In the genomic region with DNA sequence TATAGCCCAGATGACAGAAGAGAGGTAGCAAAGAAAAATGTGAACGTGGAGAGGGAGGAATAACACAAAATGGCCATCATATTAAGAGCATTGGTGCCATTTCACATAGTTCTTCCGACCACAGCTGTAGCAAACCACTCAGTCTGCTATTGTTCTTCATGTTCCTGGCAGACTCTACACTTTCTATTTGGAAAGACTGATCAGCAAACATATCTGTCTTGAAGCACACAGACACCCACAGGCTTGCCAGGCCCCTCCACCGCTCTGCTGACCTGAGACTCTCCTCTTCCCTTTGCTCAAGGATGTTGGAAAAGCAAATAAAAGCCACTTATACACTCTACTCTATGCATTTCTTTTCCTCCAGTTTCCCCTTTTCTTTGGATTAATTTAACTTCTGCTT, we compare ENCODE assay signal across 20 cellular contexts.
DNase-seq lines count a peak whose midpoint lies in the region; FAIRE-seq and TF ChIP-seq lines count a peak whose summit lies in the region.
"Had no signal": no experiment of that assay in that cellular context is flagged by ENCODE, and none has a peak within 500 bp of the region (broad histone marks: within the 10 kb centered on the region; RNA-seq: fewer than 3 reads in every experiment).

No MANE protein-coding gene starts in this region.

- no peak overlapping the region for H3K9ac ChIP-seq in endothelial cell of umbilical vein (replicated peaks; ENCODE audit: extremely low read depth, insufficient read depth, low read length)
- H3K9ac ChIP-seq: neural progenitor cell had no signal

- H2AFZ ChIP-seq in endothelial cell of umbilical vein (ENCODE audit: low read depth, low read length) = no peak overlapping the region
- H2AFZ ChIP-seq: neural progenitor cell had no signal

- TF ChIP-seq POLR2A in endothelial cell of umbilical vein (IDR thresholded peaks at IDR 0.05; ENCODE audit: low read depth, low read length) = no peak

- H3K4me3 ChIP-seq in AG10803 (ENCODE audit: low read length) (no peak overlapping the region), SJCRH30 (no peak overlapping the region), endothelial cell of umbilical vein (replicated peaks in 1 of 3; ENCODE audit: insufficient read depth in 1 of 3, low read depth in 1 of 3, low read length in 3 of 3) (no peak overlapping the region)
- H3K4me3 ChIP-seq: breast epithelium, neural progenitor cell, skin epidermis, tibial nerve had no signal

- H3K9me3 ChIP-seq in SJCRH30 (replicated peaks) = no peaks in the 10 kb centered on the region
- no peaks in the 10 kb centered on the region for H3K9me3 ChIP-seq in endothelial cell of umbilical vein (replicated peaks; ENCODE audit: control insufficient read depth, insufficient read depth, low read length)
- H3K9me3 ChIP-seq: breast epithelium, tibial nerve had no signal

- CTCF ChIA-PET in endothelial cell of umbilical vein (lab: Charles Lee) = interaction anchor here (1.4 to 4.0 kb wide), 2 partner anchors 27 to 197 kb away, joined by 3 to 24 read pairs; no protein-coding TSS in a partner anchor

- dilution Hi-C loops in endothelial cell of umbilical vein (cut with MboI; ENCODE audit: extremely low pct_ligation_motif_present, low sequenced_read_pairs) = no loop called here

- H3K79me2 ChIP-seq in endothelial cell of umbilical vein (ENCODE audit: control insufficient read depth, insufficient read depth, low read length) = peaks cover 3% of the 10 kb centered on the region

- TF ChIP-seq CTCF in AG10803 (conservative IDR thresholded peaks at IDR 0.05; ENCODE audit: low read length) (no peak), endothelial cell of umbilical vein (IDR thresholded peaks at IDR 0.05; ENCODE audit: extremely low read depth in 1 of 2, insufficient read depth in 1 of 2, low read depth in 1 of 2, low read length in 2 of 2) (no peak)

- H3K36me3 ChIP-seq in SJCRH30 (no peaks in the 10 kb centered on the region), endothelial cell of umbilical vein (ENCODE audit: control insufficient read depth in 2 of 2, extremely low read depth in 1 of 2, insufficient read depth in 2 of 2, low read length in 2 of 2) (no peaks in the 10 kb centered on the region)
- H3K36me3 ChIP-seq: breast epithelium, neural progenitor cell, tibial nerve had no signal

- no peak for FAIRE-seq in endothelial cell of umbilical vein (lab: Jason Lieb, UNC)
- FAIRE-seq: GM19239 had no signal

- no peaks in the 10 kb centered on the region for H3K27me3 ChIP-seq in SJCRH30
- H3K27me3 ChIP-seq in endothelial cell of umbilical vein (ENCODE audit: control insufficient read depth in 2 of 2, insufficient read depth in 2 of 2, low read length in 2 of 2) = no peaks in the 10 kb centered on the region
- H3K27me3 ChIP-seq: breast epithelium, neural progenitor cell, tibial nerve had no signal

- H3K4me1 ChIP-seq in SJCRH30 = peaks cover 51% of the 10 kb centered on the region
- peaks cover 15% of the 10 kb centered on the region for H3K4me1 ChIP-seq in endothelial cell of umbilical vein (ENCODE audit: control insufficient read depth, extremely low read depth, insufficient read depth, low read length)

- intact Hi-C loops in endothelial cell of umbilical vein (cut with micrococcal nuclease) = loop anchor here (10.0 kb wide), 1 partner anchor 693 kb away; no protein-coding TSS in a partner anchor

- H3K27ac ChIP-seq in SJCRH30 = peak overlapping the region; percentile 88
- no peak overlapping the region for H3K27ac ChIP-seq in endothelial cell of umbilical vein (ENCODE audit: insufficient read depth, low read depth, low read length)
- H3K27ac ChIP-seq: breast epithelium, neural progenitor cell, skin epidermis, tibial nerve had no signal

- BruUV-seq in endothelial cell of umbilical vein (replicated peaks; lab: Mats Ljungman, UMichigan) = no TSS peak

- H4K20me1 ChIP-seq in endothelial cell of umbilical vein (replicated peaks; ENCODE audit: control insufficient read depth, extremely low read depth, insufficient read depth, low read length) = no peaks in the 10 kb centered on the region

- no peak overlapping the region for H3K4me2 ChIP-seq in endothelial cell of umbilical vein (ENCODE audit: insufficient read depth, low read length)
- H3K4me2 ChIP-seq: neural progenitor cell had no signal

- DNase-seq in AG10803 (ENCODE audit: low read depth) (peak; percentile 52), SJCRH30 (peak; percentile 15 to 58), endothelial cell of umbilical vein (ENCODE audit: low read depth, low spot score) (peak; percentile 49), myocyte (ENCODE audit: low read depth) (peak; percentile 60), NCI-H524 (lab: John Stamatoyannopoulos, UW) (no peak), A172 (ENCODE audit: low spot score) (no peak), AG08396 (ENCODE audit: low spot score) (no peak), SHP77 (lab: John Stamatoyannopoulos, UW) (no peak)
- DNase-seq: activated B cell treated with CpG ODN at 0.5 μM for 24 hours; activated CD4-positive, alpha-beta T cell treated with anti-CD3 and anti-CD28 coated beads, Interleukin-2, amount 50 U/mL, for 48 hours; NCI-H1417; NCI-H2081 treated with DMSO at 0.1 percent for 48 hours; NCI-H446 treated with DMSO at 0.1 percent for 48 hours; stimulated activated CD4-positive, alpha-beta T cell treated with anti-CD3 and anti-CD28 coated beads, Interleukin-2, amount 100 ng/mL, for 24 hours; stimulated activated naive B cell treated with anti-CD40 and anti-IgM and Interleukin-4, amounts not matched to agents 10 μg/mL and 1 μg/mL and 100 μg/mL, for 72 hours had no signal

- no peaks in the 10 kb centered on the region for H3K9me1 ChIP-seq in endothelial cell of umbilical vein (replicated peaks; ENCODE audit: control insufficient read depth, extremely low read depth, insufficient read depth, low read length)

- POLR2A ChIA-PET in endothelial cell of umbilical vein (lab: Charles Lee) = no interaction called here

TF ChIP-seq in endothelial cell of umbilical vein, 7 proteins besides CTCF, POLR2A, EP300 and RAD21:
- TF ChIP-seq FOS (IDR thresholded peaks at IDR 0.05; ENCODE audit: borderline replicate concordance, insufficient read depth, low read length) (no peak), EZH2 (IDR thresholded peaks at IDR 0.05; ENCODE audit: borderline replicate concordance, low read depth, low read length, severe bottlenecking) (no peak), MYC (IDR thresholded peaks at IDR 0.05; ENCODE audit: low read depth, low read length) (no peak), POLR2AphosphoS5 (IDR thresholded peaks at IDR 0.05; ENCODE audit: insufficient read depth, low read depth, low read length) (no peak), JUN (IDR thresholded peaks at IDR 0.05; ENCODE audit: borderline replicate concordance, insufficient read depth, insufficient read length, low read depth) (no peak), GATA2 (IDR thresholded peaks at IDR 0.05; ENCODE audit: insufficient read depth, insufficient read length, low read depth, low read length) (no peak)
- TF ChIP-seq, protein P1, sequence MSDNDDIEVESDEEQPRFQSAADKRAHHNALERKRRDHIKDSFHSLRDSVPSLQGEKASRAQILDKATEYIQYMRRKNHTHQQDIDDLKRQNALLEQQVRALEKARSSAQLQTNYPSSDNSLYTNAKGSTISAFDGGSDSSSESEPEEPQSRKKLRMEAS (IDR thresholded peaks at IDR 0.05; ENCODE audit: insufficient read depth, insufficient read length) = no peak

Comparison
In these comparisons a context has a peak if more than half of its experiments do, and no peak if none do; other contexts are left out.
1. DNase-seq: peak in AG10803 (single experiment), SJCRH30 (2 of 2), endothelial cell of umbilical vein (single experiment) and myocyte (single experiment); none in NCI-H524 (0 of 2), A172 (single experiment), AG08396 (single experiment) and SHP77 (0 of 2).